ENCODE assay signal across 7 cellular contexts in the genomic region with DNA sequence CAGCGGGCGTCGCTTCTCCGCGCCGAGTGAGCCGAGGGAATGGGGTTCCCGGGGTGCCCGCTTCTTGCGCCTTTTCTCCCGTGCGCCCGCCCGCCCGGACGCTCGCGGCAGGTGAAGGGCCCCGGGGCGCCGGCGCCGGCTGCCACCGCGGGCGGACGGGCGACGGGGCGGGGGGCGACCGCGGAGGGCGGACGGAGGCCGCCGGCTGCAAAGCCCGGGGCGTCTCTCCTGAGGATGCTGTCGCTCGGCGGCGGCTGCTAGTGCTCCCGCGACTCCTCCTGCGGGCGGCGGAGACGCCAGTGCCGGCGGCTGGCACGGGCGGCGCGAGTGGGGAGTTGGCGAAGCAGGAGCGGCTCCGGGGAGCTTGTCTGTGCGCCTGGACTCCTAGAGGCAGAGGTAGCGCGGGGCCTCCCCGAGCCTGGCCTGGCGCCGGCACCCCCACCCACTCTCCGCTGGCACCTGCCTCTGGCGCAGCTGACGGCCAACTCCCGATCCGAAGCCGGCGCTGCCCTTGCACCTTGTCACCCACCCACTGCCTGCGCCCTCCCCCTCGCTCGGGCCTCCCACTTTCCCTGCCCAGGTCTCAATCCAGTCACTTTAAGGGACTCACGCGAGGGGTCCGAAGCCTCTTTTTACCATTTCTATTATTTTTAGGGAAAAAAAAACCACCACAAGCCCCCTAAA. TPM values are rescaled to one million over a fixed set of nuclear protein-coding genes. Genes with fewer than 3 reads are reported as not detected.
A peak's percentile ranks its signal among the peaks of the same experiment; 100 is the strongest.
DNase-seq lines count a peak whose midpoint lies in the region; ATAC-seq, FAIRE-seq and TF ChIP-seq lines count a peak whose summit lies in the region.

TSS of gene FAM20A (minus strand) at position 487 of the 684 bp plus-strand sequence. CDS start 701 bp downstream, outside the sequence.

- no peak within 1 kb of the TSS for H2BK5ac ChIP-seq in neuronal stem cell (ENCODE audit: low read length)

- H3K27ac Mint-ChIP-seq in activated CD8-positive, alpha-beta T cell treated with anti-CD3 and anti-CD28 coated beads for 36 hours = no peak within 1 kb of the TSS

- H3K4me1 ChIP-seq in HUES6 (ENCODE audit: control insufficient read depth, insufficient read depth, low read length) (peaks cover 43% of the 10 kb centered on the region), foreskin keratinocyte (peaks cover 5% of the 10 kb centered on the region), neuronal stem cell (ENCODE audit: control insufficient read depth in 2 of 2, insufficient read depth in 1 of 2, low read depth in 1 of 2, low read length in 2 of 2) (peaks cover 3 to 9% of the 10 kb centered on the region in 2 donors)

- no peaks in the 10 kb centered on the region for H3K36me3 Mint-ChIP-seq in activated CD8-positive, alpha-beta T cell treated with anti-CD3 and anti-CD28 coated beads for 36 hours (ENCODE audit: low read depth)

- no peak within 1 kb of the TSS for H3K14ac ChIP-seq in neuronal stem cell (ENCODE audit: low read length)

- H3K36me3 ChIP-seq in HUES6 (ENCODE audit: control insufficient read depth, insufficient read depth, low read length) (peaks cover 28% of the 10 kb centered on the region; the same call in 1 of the 2 replicates), neuronal stem cell (replicated peaks in 1 of 2; ENCODE audit: control insufficient read depth in 2 of 2, insufficient read depth in 2 of 2, low read length in 2 of 2) (no peaks in the 10 kb centered on the region)

- no peak within 1 kb of the TSS for H4K91ac ChIP-seq in neuronal stem cell (ENCODE audit: low read depth, low read length, poor library complexity)

- no peak within 1 kb of the TSS for H2BK12ac ChIP-seq in neuronal stem cell (ENCODE audit: low read length)

- CTCF ChIA-PET in activated CD8-positive, alpha-beta T cell treated with anti-CD3 and anti-CD28 coated beads for 36 hours (lab: Charles Lee) = interaction anchor here (0.9 kb wide), 1 partner anchor 13 kb away, joined by 4 read pairs; no protein-coding TSS in a partner anchor

- peaks cover 52% of the 10 kb centered on the region for H3K27me3 Mint-ChIP-seq in activated CD8-positive, alpha-beta T cell treated with anti-CD3 and anti-CD28 coated beads for 36 hours

- H4K8ac ChIP-seq in neuronal stem cell (ENCODE audit: low read depth, low read length) = no peak within 1 kb of the TSS

- H3K27ac ChIP-seq in HUES6 (ENCODE audit: low read depth, low read length) (peak within 1 kb of the TSS; percentile 88), foreskin keratinocyte (no peak within 1 kb of the TSS), neuronal stem cell (replicated peaks; ENCODE audit: low read length) (no peak within 1 kb of the TSS)

- peak; percentile 20 for DNase-seq in activated CD8-positive, alpha-beta T cell treated with anti-CD3 and anti-CD28 coated beads for 36 hours
- no peak for DNase-seq in foreskin keratinocyte
- DNase-seq in neuronal stem cell (ENCODE audit: low spot score) = no peak
- DNase-seq in NCI-H226 = no peak
- DNase-seq in HT-29 (ENCODE audit: low spot score) = no peak
- no peak for DNase-seq in RCC 7860 (ENCODE audit: low spot score)

- H3K27me3 ChIP-seq in HUES6 (ENCODE audit: control insufficient read depth, insufficient read depth, low read length) (peaks cover 24% of the 10 kb centered on the region), foreskin keratinocyte (peaks cover 47% of the 10 kb centered on the region), neuronal stem cell (ENCODE audit: control insufficient read depth in 3 of 3, insufficient read depth in 3 of 3, low read depth in 1 of 3, low read length in 3 of 3) (peaks cover 2 to 89% (median 27%) of the 10 kb centered on the region in 3 experiments)

- no CpG with 5 or more reads among the region's 77 CpGs for WGBS in neuronal stem cell (ENCODE audit: extremely low coverage in 2 of 2, insufficient read length in 2 of 2, insufficient replicate concordance in 1 of 2), 2 donors

- peak within 1 kb of the TSS; percentile 96 for H2AFZ ChIP-seq in neuronal stem cell (ENCODE audit: low read length)

- peak within 1 kb of the TSS; percentile 69 for H3K18ac ChIP-seq in neuronal stem cell (ENCODE audit: low read length)

- H3K23ac ChIP-seq in neuronal stem cell (ENCODE audit: low read depth, low read length, poor library complexity) = peak within 1 kb of the TSS; percentile 90

- no peak within 1 kb of the TSS for H2AK5ac ChIP-seq in neuronal stem cell (ENCODE audit: low read depth, low read length)

- H3K4me3 ChIP-seq in HUES6 (ENCODE audit: low read depth, low read length) (peak within 1 kb of the TSS; percentile 82), neuronal stem cell (ENCODE audit: low read length in 2 of 2) (peak within 1 kb of the TSS; percentile 41 to 81)

- ATAC-seq in activated CD8-positive, alpha-beta T cell treated with anti-CD3 and anti-CD28 coated beads for 36 hours = peak; percentile 37
- ATAC-seq in foreskin keratinocyte = peak; percentile 43

- no peak within 1 kb of the TSS for H3K4me3 Mint-ChIP-seq in activated CD8-positive, alpha-beta T cell treated with anti-CD3 and anti-CD28 coated beads for 36 hours

- no peaks in the 10 kb centered on the region for H3K79me1 ChIP-seq in neuronal stem cell (ENCODE audit: low read depth, low read length)

- POLR2A ChIA-PET in activated CD8-positive, alpha-beta T cell treated with anti-CD3 and anti-CD28 coated beads for 36 hours (lab: Charles Lee) = no interaction called here

- H3K4me2 ChIP-seq in neuronal stem cell (ENCODE audit: insufficient read depth, low read length, poor library complexity, severe bottlenecking) = peak within 1 kb of the TSS; percentile 92

- TF ChIP-seq CTCF in activated CD8-positive, alpha-beta T cell treated with anti-CD3 and anti-CD28 coated beads for 36 hours (IDR thresholded peaks at IDR 0.05) = no peak
- TF ChIP-seq CTCF in foreskin keratinocyte (conservative IDR thresholded peaks at IDR 0.05) = no peak

- intact Hi-C loops in activated CD8-positive, alpha-beta T cell treated with anti-CD3 and anti-CD28 coated beads for 36 hours (cut with micrococcal nuclease) = no loop called here

- H2BK15ac ChIP-seq in neuronal stem cell (ENCODE audit: low read length) = peak within 1 kb of the TSS; percentile 21

- H3K9me3 ChIP-seq in HUES6 (ENCODE audit: control insufficient read depth, insufficient read depth, low read depth, low read length) (no peaks in the 10 kb centered on the region), neuronal stem cell (replicated peaks in 1 of 2; ENCODE audit: control insufficient read depth in 2 of 2, insufficient read depth in 1 of 2, low read depth in 1 of 2, low read length in 2 of 2) (no peaks in the 10 kb centered on the region)

- H3K4ac ChIP-seq in neuronal stem cell (ENCODE audit: low read length) = no peak within 1 kb of the TSS

- peak within 1 kb of the TSS; percentile 95 for H3K9ac ChIP-seq in HUES6 (ENCODE audit: low read length)
- H3K9ac ChIP-seq in neuronal stem cell (ENCODE audit: low read depth, low read length, poor library complexity) = peak within 1 kb of the TSS; percentile 70

- no peaks in the 10 kb centered on the region for H3K9me3 Mint-ChIP-seq in activated CD8-positive, alpha-beta T cell treated with anti-CD3 and anti-CD28 coated beads for 36 hours

- H3K4me1 Mint-ChIP-seq in activated CD8-positive, alpha-beta T cell treated with anti-CD3 and anti-CD28 coated beads for 36 hours (ENCODE audit: low read depth) = peaks cover 14% of the 10 kb centered on the region

- H2BK120ac ChIP-seq in neuronal stem cell (ENCODE audit: low read depth, low read length) = peak within 1 kb of the TSS; percentile 33

- no peak for FAIRE-seq in RCC 7860 (lab: Jason Lieb, UNC)

RNA-seq across cellular contexts. Expression of gene FAM20A, which starts in this region (rescaled TPM):
- total RNA-seq in activated CD8-positive, alpha-beta T cell treated with anti-CD3 and anti-CD28 coated beads for 36 hours = not detected
- total RNA-seq in foreskin keratinocyte = not detected in 2 replicates
- polyA plus RNA-seq in foreskin keratinocyte = not detected in 2 replicates
- polyA plus RNA-seq in neuronal stem cell (2013, experiment 1 of 2) = 0.06 TPM
- polyA plus RNA-seq in neuronal stem cell (2013, experiment 2 of 2) = 0.17 TPM
- total RNA-seq in HT-29 (2014; rRNA removed; shearing (Covaris generic)) = not detected in 2 replicates

Comparison
In these comparisons a context has a peak if more than half of its experiments do, and no peak if none do; other contexts are left out.
1. Peak in DNase-seq and ATAC-seq in activated CD8-positive, alpha-beta T cell treated with anti-CD3 and anti-CD28 coated beads for 36 hours; RNA of the gene not detected or under 1 TPM.
2. Peak in ATAC-seq in foreskin keratinocyte; RNA of the gene not detected or under 1 TPM.